17 cellular contexts compared by ENCODE assay signal in the genomic region with DNA sequence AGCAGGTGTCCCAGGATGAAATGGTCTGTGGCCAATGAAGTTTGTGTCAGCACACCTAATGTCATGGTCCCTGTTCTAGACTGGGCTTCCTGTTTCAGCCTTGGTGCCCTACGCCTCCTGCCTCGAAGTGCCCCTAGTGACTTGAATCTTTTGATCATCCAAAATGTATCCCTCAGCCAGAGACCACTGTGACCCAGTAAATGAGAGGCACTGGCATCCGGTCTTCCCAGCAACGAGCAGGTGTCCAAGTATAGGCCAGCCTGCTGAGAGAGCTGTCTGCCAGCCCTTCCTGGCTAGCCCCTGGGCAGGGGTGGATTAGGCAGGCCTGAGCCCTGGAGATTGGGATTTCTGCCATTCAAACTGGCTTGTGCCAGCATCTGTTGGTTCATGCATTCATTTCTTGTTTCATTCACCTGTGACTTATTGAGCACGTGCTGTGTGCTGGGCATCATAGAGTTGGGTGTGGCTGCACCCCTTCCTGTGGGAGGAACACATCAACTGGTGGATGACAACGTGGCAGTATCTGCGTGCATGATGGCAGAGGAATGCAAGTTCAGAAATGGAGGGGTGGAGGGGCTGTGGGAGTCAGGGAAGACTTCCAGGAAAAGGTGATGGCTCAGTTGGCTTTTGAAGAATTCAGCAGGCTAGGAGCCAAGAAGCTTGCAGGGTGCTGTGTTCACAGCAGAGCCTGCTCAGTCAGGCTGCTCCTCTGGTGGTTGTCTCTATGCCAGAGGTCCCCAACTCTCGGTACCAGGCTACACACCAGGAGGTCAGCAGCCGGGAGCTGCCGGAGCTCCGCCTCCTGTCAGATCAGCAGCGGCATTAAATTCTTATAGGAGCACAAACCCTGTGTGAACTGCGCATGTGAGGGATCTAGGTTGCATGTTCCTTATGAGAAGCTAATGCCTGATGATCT. TPM values are rescaled to one million over a fixed set of nuclear protein-coding genes. Genes with fewer than 3 reads are reported as not detected.
DNase-seq lines count a peak whose midpoint lies in the region; ATAC-seq and TF ChIP-seq lines count a peak whose summit lies in the region.
"Had no signal": no experiment of that assay in that cellular context is flagged by ENCODE, and none has a peak within 500 bp of the region (broad histone marks: within the 10 kb centered on the region; RNA-seq: fewer than 3 reads in every experiment).

No MANE protein-coding gene starts in this region.

- no peak overlapping the region for H3K4me3 Mint-ChIP-seq in activated CD4-positive, alpha-beta T cell treated with anti-CD3 and anti-CD28 coated beads, Interleukin-2, amount 10 ng/mL, durations not matched to agents 7 days and 5 days
- no peak overlapping the region for H3K4me3 Mint-ChIP-seq in endodermal cell
- H3K4me3 Mint-ChIP-seq: nephron progenitor cell, T-helper 17 cell, WTC11 had no signal

- H3K4me1 Mint-ChIP-seq in activated CD4-positive, alpha-beta T cell treated with anti-CD3 and anti-CD28 coated beads, Interleukin-2, amount 10 ng/mL, durations not matched to agents 7 days and 5 days: peaks cover 17% of the 10 kb centered on the region
- H3K4me1 Mint-ChIP-seq in endodermal cell: no peaks in the 10 kb centered on the region
- H3K4me1 Mint-ChIP-seq: nephron progenitor cell had no signal

- no peaks in the 10 kb centered on the region for H3K36me3 Mint-ChIP-seq in activated CD4-positive, alpha-beta T cell treated with anti-CD3 and anti-CD28 coated beads, Interleukin-2, amount 10 ng/mL, durations not matched to agents 7 days and 5 days (ENCODE audit: low read depth)
- peaks cover 25% of the 10 kb centered on the region for H3K36me3 Mint-ChIP-seq in endodermal cell (ENCODE audit: low read depth)

- H3K9ac ChIP-seq in endodermal cell (ENCODE audit: extremely low read depth, low read length, poor library complexity, severe bottlenecking): no peak overlapping the region

- POLR2A ChIA-PET in activated CD4-positive, alpha-beta T cell treated with anti-CD3 and anti-CD28 coated beads, Interleukin-2, amount 10 ng/mL, durations not matched to agents 7 days and 5 days (lab: Charles Lee): no interaction called here

- CTCF ChIA-PET in activated CD4-positive, alpha-beta T cell treated with anti-CD3 and anti-CD28 coated beads, Interleukin-2, amount 10 ng/mL, durations not matched to agents 7 days and 5 days (lab: Charles Lee): interaction anchor here (0.6 kb wide), 1 partner anchor 97 kb away, joined by 3 read pairs; no protein-coding TSS in a partner anchor

- H3K27me3 ChIP-seq in endodermal cell (ENCODE audit: control insufficient read depth, insufficient read depth, low read length, poor library complexity, severe bottlenecking) (no peaks in the 10 kb centered on the region), gastrocnemius medialis (no peaks in the 10 kb centered on the region)

- no peak overlapping the region for H3K27ac ChIP-seq in endodermal cell (ENCODE audit: low read depth, low read length)
- no peak overlapping the region for H3K27ac ChIP-seq in gastrocnemius medialis
- H3K27ac ChIP-seq: C4-2B had no signal

- no peaks in the 10 kb centered on the region for H3K27me3 Mint-ChIP-seq in activated CD4-positive, alpha-beta T cell treated with anti-CD3 and anti-CD28 coated beads, Interleukin-2, amount 10 ng/mL, durations not matched to agents 7 days and 5 days
- H3K27me3 Mint-ChIP-seq in endodermal cell (ENCODE audit: insufficient read depth): no peaks in the 10 kb centered on the region

- in situ Hi-C loops in gastrocnemius medialis (cut with MboI; ENCODE audit: low sequenced_read_pairs in 4 of 4): no loop called here

- DNase-seq in activated CD4-positive, alpha-beta T cell treated with anti-CD3 and anti-CD28 coated beads, Interleukin-2, amount 10 ng/mL, durations not matched to agents 7 days and 5 days: peak; percentile 25
- no peak for DNase-seq in activated CD4-positive, alpha-beta T cell treated with anti-CD3 and anti-CD28 coated beads for 4 hours
- DNase-seq in NCI-H226 (peak; percentile 91), endodermal cell (peak; percentile 28), posterior vena cava (ENCODE audit: low spot score) (peak; percentile 51), gastrocnemius medialis (no peak), AG08395 (ENCODE audit: low spot score) (no peak), sciatic nerve (ENCODE audit: low spot score) (no peak)
- DNase-seq: cortex of kidney; DMS153; NCI-H1694 treated with DMSO at 0.1 percent for 48 hours; nephron progenitor cell; SHP77; stimulated activated naive CD4-positive, alpha-beta T cell; T-helper 17 cell had no signal

- TF ChIP-seq CTCF in endodermal cell (conservative IDR thresholded peaks at IDR 0.05): no peak
- no peak for TF ChIP-seq CTCF in gastrocnemius medialis (IDR thresholded peaks at IDR 0.05 in 4 of 5, conservative IDR thresholded peaks at IDR 0.05 in 1 of 5)

- H3K36me3 ChIP-seq in endodermal cell (ENCODE audit: control insufficient read depth, insufficient read depth, low read length): no peaks in the 10 kb centered on the region
- H3K36me3 ChIP-seq in gastrocnemius medialis: no peaks in the 10 kb centered on the region

- intact Hi-C loops in posterior vena cava (cut with DNase I) (no loop called here), gastrocnemius medialis (cut with DNase I; ENCODE audit: low total_unique reads) (no loop called here), sciatic nerve (cut with DNase I) (no loop called here)

- H3K4me1 ChIP-seq in endodermal cell (ENCODE audit: control insufficient read depth, insufficient read depth, low read length) (peaks cover 3% of the 10 kb centered on the region), gastrocnemius medialis (peaks cover 8 to 12% of the 10 kb centered on the region in 2 donors)

- ATAC-seq in gastrocnemius medialis (no peak), sciatic nerve (no peak)
- ATAC-seq: T-helper 17 cell, WTC11 had no signal

- H3K4me3 ChIP-seq in endodermal cell (ENCODE audit: low read length): no peak overlapping the region
- H3K4me3 ChIP-seq in gastrocnemius medialis: no peak overlapping the region

- no peaks in the 10 kb centered on the region for H3K9me3 Mint-ChIP-seq in activated CD4-positive, alpha-beta T cell treated with anti-CD3 and anti-CD28 coated beads, Interleukin-2, amount 10 ng/mL, durations not matched to agents 7 days and 5 days
- H3K9me3 Mint-ChIP-seq in endodermal cell: peaks cover 8% of the 10 kb centered on the region
- H3K9me3 Mint-ChIP-seq: nephron progenitor cell, WTC11 had no signal

- 90 to 93% methylated on average over 12 to 13 of the region's 13 CpGs for WGBS in endodermal cell (ENCODE audit: insufficient coverage in 1 of 2, insufficient read length in 1 of 2), 2 experiments

- no peaks in the 10 kb centered on the region for H3K9me3 ChIP-seq in endodermal cell (ENCODE audit: control insufficient read depth, low read length)
- H3K9me3 ChIP-seq in gastrocnemius medialis: no peaks in the 10 kb centered on the region

- peak overlapping the region; percentile 64 for H3K27ac Mint-ChIP-seq in activated CD4-positive, alpha-beta T cell treated with anti-CD3 and anti-CD28 coated beads, Interleukin-2, amount 10 ng/mL, durations not matched to agents 7 days and 5 days
- no peak overlapping the region for H3K27ac Mint-ChIP-seq in endodermal cell
- H3K27ac Mint-ChIP-seq: nephron progenitor cell, T-helper 17 cell had no signal

- no peak for TF ChIP-seq POLR2A in gastrocnemius medialis (IDR thresholded peaks at IDR 0.05)

RNA-seq across cellular contexts. Expression of gene ESYT3, which starts 21.6 kb away (rescaled TPM):
- under 1 TPM; 0.44 to 0.74 TPM for total RNA-seq in activated CD4-positive, alpha-beta T cell treated with anti-CD3 and anti-CD28 coated beads, Interleukin-2, amount 10 ng/mL, durations not matched to agents 7 days and 5 days
- total RNA-seq in endodermal cell: 10 to 100 TPM in 1 of 2 donors, 1 to 10 TPM in 1; 7.7 to 10.2 TPM
- 1.5 TPM for polyA plus RNA-seq in endodermal cell (2013, experiment 1 of 2)
- 0.70 TPM for polyA plus RNA-seq in endodermal cell (2013, experiment 2 of 2)
- under 1 TPM; 0.37 to 0.43 TPM for total RNA-seq in posterior vena cava
- 1 to 10 TPM in 1 of 4 donors, under 1 TPM in 3; 0.20 to 2.3 (median 0.77) TPM for total RNA-seq in gastrocnemius medialis
- total RNA-seq in sciatic nerve: 12.6 TPM

Comparison
In these comparisons a context has a peak if more than half of its experiments do, and no peak if none do; other contexts are left out.
1. DNase-seq: peak in activated CD4-positive, alpha-beta T cell treated with anti-CD3 and anti-CD28 coated beads, Interleukin-2, amount 10 ng/mL, durations not matched to agents 7 days and 5 days (single experiment), NCI-H226 (single experiment), endodermal cell (single experiment) and posterior vena cava (single experiment); none in activated CD4-positive, alpha-beta T cell treated with anti-CD3 and anti-CD28 coated beads for 4 hours (0 of 2), gastrocnemius medialis (0 of 2), AG08395 (single experiment) and sciatic nerve (single experiment).